In the genomic region with DNA sequence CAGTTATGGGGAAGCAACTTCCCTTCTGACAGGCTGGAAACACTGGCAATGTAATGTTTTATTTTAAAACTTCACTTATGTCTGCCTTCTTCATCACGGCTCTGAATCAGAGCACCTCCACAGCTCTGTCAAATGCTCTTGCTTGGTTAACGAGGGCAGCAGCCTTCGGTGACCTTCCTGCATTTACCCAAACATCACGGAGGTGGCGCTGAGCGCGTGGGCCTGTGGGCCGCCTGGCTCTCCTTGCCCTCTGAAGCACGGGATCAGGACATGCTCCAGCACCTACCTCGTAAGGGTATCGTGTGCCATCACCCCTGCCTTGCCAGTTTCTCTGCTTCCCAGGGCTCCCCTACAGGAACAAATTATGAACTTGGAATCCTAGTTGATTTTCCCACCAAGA, we compare ENCODE assay signal across 1 cellular context.
TF ChIP-seq lines count a peak whose summit lies in the region.

No MANE protein-coding gene starts in this region.

TF ChIP-seq in GM23338, 12 proteins besides CTCF, POLR2A, EP300 and RAD21 (continued from another document):
- TF ChIP-seq, protein P1, sequence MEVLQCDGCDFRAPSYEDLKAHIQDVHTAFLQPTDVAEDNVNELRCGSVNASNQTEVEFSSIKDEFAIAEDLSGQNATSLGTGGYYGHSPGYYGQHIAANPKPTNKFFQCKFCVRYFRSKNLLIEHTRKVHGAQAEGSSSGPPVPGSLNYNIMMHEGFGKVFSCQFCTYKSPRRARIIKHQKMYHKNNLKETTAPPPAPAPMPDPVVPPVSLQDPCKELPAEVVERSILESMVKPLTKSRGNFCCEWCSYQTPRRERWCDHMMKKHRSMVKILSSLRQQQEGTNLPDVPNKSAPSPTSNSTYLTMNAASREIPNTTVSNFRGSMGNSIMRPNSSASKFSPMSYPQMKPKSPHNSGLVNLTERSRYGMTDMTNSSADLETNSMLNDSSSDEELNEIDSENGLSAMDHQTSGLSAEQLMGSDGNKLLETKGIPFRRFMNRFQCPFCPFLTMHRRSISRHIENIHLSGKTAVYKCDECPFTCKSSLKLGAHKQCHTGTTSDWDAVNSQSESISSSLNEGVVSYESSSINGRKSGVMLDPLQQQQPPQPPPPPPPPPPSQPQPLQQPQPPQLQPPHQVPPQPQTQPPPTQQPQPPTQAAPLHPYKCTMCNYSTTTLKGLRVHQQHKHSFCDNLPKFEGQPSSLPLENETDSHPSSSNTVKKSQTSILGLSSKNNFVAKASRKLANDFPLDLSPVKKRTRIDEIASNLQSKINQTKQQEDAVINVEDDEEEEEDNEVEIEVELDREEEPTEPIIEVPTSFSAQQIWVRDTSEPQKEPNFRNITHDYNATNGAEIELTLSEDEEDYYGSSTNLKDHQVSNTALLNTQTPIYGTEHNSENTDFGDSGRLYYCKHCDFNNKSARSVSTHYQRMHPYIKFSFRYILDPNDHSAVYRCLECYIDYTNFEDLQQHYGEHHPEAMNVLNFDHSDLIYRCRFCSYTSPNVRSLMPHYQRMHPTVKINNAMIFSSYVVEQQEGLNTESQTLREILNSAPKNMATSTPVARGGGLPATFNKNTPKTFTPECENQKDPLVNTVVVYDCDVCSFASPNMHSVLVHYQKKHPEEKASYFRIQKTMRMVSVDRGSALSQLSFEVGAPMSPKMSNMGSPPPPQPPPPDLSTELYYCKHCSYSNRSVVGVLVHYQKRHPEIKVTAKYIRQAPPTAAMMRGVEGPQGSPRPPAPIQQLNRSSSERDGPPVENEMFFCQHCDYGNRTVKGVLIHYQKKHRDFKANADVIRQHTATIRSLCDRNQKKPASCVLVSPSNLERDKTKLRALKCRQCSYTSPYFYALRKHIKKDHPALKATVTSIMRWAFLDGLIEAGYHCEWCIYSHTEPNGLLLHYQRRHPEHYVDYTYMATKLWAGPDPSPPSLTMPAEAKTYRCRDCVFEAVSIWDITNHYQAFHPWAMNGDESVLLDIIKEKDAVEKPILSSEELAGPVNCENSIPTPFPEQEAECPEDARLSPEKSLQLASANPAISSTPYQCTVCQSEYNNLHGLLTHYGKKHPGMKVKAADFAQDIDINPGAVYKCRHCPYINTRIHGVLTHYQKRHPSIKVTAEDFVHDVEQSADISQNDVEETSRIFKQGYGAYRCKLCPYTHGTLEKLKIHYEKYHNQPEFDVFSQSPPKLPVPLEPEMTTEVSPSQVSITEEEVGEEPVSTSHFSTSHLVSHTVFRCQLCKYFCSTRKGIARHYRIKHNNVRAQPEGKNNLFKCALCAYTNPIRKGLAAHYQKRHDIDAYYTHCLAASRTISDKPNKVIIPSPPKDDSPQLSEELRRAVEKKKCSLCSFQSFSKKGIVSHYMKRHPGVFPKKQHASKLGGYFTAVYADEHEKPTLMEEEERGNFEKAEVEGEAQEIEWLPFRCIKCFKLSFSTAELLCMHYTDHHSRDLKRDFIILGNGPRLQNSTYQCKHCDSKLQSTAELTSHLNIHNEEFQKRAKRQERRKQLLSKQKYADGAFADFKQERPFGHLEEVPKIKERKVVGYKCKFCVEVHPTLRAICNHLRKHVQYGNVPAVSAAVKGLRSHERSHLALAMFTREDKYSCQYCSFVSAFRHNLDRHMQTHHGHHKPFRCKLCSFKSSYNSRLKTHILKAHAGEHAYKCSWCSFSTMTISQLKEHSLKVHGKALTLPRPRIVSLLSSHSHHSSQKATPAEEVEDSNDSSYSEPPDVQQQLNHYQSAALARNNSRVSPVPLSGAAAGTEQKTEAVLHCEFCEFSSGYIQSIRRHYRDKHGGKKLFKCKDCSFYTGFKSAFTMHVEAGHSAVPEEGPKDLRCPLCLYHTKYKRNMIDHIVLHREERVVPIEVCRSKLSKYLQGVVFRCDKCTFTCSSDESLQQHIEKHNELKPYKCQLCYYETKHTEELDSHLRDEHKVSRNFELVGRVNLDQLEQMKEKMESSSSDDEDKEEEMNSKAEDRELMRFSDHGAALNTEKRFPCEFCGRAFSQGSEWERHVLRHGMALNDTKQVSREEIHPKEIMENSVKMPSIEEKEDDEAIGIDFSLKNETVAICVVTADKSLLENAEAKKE (CRISPR knock-in tag; IDR thresholded peaks at IDR 0.05), result no peak
- TF ChIP-seq STAT1 (IDR thresholded peaks at IDR 0.05; ENCODE audit: unreplicated experiment) (no peak), EZH2phosphoT487 (IDR thresholded peaks at IDR 0.05; ENCODE audit: unreplicated experiment) (no peak), EZH2 (IDR thresholded peaks at IDR 0.05; ENCODE audit: low read depth, unreplicated experiment) (no peak), POLR2AphosphoS5 (IDR thresholded peaks at IDR 0.05; ENCODE audit: low read depth) (no peak), ZNF114 (CRISPR knock-in tag; IDR thresholded peaks at IDR 0.05) (no peak), CREB1 (CRISPR knock-in tag; IDR thresholded peaks at IDR 0.05; ENCODE audit: low read depth) (no peak), JUNB (IDR thresholded peaks at IDR 0.05; ENCODE audit: unreplicated experiment) (no peak)
- TF ChIP-seq, protein P2, sequence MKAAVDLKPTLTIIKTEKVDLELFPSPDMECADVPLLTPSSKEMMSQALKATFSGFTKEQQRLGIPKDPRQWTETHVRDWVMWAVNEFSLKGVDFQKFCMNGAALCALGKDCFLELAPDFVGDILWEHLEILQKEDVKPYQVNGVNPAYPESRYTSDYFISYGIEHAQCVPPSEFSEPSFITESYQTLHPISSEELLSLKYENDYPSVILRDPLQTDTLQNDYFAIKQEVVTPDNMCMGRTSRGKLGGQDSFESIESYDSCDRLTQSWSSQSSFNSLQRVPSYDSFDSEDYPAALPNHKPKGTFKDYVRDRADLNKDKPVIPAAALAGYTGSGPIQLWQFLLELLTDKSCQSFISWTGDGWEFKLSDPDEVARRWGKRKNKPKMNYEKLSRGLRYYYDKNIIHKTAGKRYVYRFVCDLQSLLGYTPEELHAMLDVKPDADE (IDR thresholded peaks at IDR 0.05), result no peak
